Comparison of ENCODE assay signal across 16 cellular contexts in genomic region chr14:46734287-46734686, GRCh38.
DNase-seq lines count a peak whose midpoint lies in the region; ATAC-seq, FAIRE-seq and TF ChIP-seq lines count a peak whose summit lies in the region.
"Had no signal": no experiment of that assay in that cellular context is flagged by ENCODE, and none has a peak within 500 bp of the region (broad histone marks: within the 10 kb centered on the region; RNA-seq: fewer than 3 reads in every experiment).

No MANE protein-coding gene starts in this region.

- H3K4me1 ChIP-seq in Peyer's patch (no peaks in the 10 kb centered on the region), small intestine (ENCODE audit: control insufficient read depth in 2 of 2, insufficient read depth in 1 of 2, low read depth in 1 of 2, low read length in 1 of 2) (no peaks in the 10 kb centered on the region), H9 (ENCODE audit: insufficient read depth, low read length) (no peaks in the 10 kb centered on the region)

- no peak overlapping the region for H3K14ac ChIP-seq in H9 (ENCODE audit: insufficient read depth, low read length)

- no peak overlapping the region for H4K5ac ChIP-seq in H9 (ENCODE audit: insufficient read length, low read depth, low read length)

- no peaks in the 10 kb centered on the region for H3K9me3 ChIP-seq in Peyer's patch
- no peaks in the 10 kb centered on the region for H3K9me3 ChIP-seq in small intestine (ENCODE audit: control insufficient read depth, low read depth)
- H3K9me3 ChIP-seq in H9 (ENCODE audit: control insufficient read depth, low read depth, low read length), result no peaks in the 10 kb centered on the region

- H4K91ac ChIP-seq in H9 (ENCODE audit: insufficient read length, low read depth, low read length), result no peak overlapping the region

- ATAC-seq in HG03139 (IDR thresholded peaks at IDR 0.05; ENCODE audit: unreplicated experiment), result no peak
- ATAC-seq: GM12878, GM23338 had no signal

- no peak overlapping the region for H3K18ac ChIP-seq in H9 (ENCODE audit: insufficient read length, low read depth, low read length)

- no peaks in the 10 kb centered on the region for H3K79me2 ChIP-seq in H9 (ENCODE audit: insufficient read depth, low read length)

- H4K8ac ChIP-seq in H9 (replicated peaks; ENCODE audit: insufficient read length, low read depth, low read length), result no peak overlapping the region

- no peaks in the 10 kb centered on the region for H3K27me3 Mint-ChIP-seq in H9 (ENCODE audit: low read depth)
- H3K27me3 Mint-ChIP-seq: B cell; CD4-positive, alpha-beta T cell had no signal

- H3K4me2 ChIP-seq in H9 (ENCODE audit: insufficient read depth, insufficient read length, low read length), result no peak overlapping the region
- H3K4me2 ChIP-seq: GM23338 had no signal

- H2BK20ac ChIP-seq in H9 (ENCODE audit: low read depth, low read length, poor library complexity, severe bottlenecking), result no peak overlapping the region

- H3K36me3 Mint-ChIP-seq in H9 (ENCODE audit: insufficient read depth in 1 of 3, low read depth in 3 of 3), result peaks cover 0 to 12% (median 4%) of the 10 kb centered on the region in 3 experiments; a peak in 4 of 7 replicates

- H2BK15ac ChIP-seq in H9 (ENCODE audit: low read depth, low read length), result no peak overlapping the region

- H3T11ph ChIP-seq in H9 (ENCODE audit: low read length), result no peak overlapping the region

- H4K20me1 ChIP-seq in H9 (ENCODE audit: control insufficient read depth, insufficient read depth, insufficient read length), result no peaks in the 10 kb centered on the region

- no peaks in the 10 kb centered on the region for H3K79me1 ChIP-seq in H9 (ENCODE audit: insufficient read depth, low read depth, low read length, poor library complexity, severe bottlenecking)

- H3K27ac Mint-ChIP-seq in H9, result no peak overlapping the region
- H3K27ac Mint-ChIP-seq: B cell; CD4-positive, alpha-beta T cell; GM23338 had no signal

- WGBS in small intestine, 3 donors, result 7 to 50% (median 27%) methylated on average over 4 of the region's 4 CpGs
- no CpG with 5 or more reads among the region's 4 CpGs for WGBS in H9 (ENCODE audit: extremely low coverage, insufficient read length, low lambda C conversion rate)

- H3K9ac ChIP-seq in H9 (ENCODE audit: extremely low read depth, insufficient read length, low read length), result no peak overlapping the region

- no peak overlapping the region for H3K56ac ChIP-seq in H9 (ENCODE audit: insufficient read length, low read depth, low read length)

- H3K4me1 Mint-ChIP-seq in H9, result no peaks in the 10 kb centered on the region
- H3K4me1 Mint-ChIP-seq: B cell, GM23338 had no signal

- no peak for TF ChIP-seq POLR2A in Peyer's patch (IDR thresholded peaks at IDR 0.05)

- H3K4me3 ChIP-seq in Peyer's patch (peak overlapping the region in 2 of 4 donors; percentile 17 to 24), small intestine (ENCODE audit: low read depth in 1 of 2, low read length in 2 of 2) (no peak overlapping the region)
- H3K4me3 ChIP-seq: GM12878, GM23338 had no signal

- H2AK5ac ChIP-seq in H9 (ENCODE audit: insufficient read length, low read length), result no peak overlapping the region

- H3K23me2 ChIP-seq in H9 (ENCODE audit: insufficient read length, low read depth, low read length, poor library complexity, severe bottlenecking), result no peaks in the 10 kb centered on the region

- H3K23ac ChIP-seq in H9 (ENCODE audit: insufficient read length, low read depth, low read length), result no peak overlapping the region

- no peaks in the 10 kb centered on the region for H3K36me3 ChIP-seq in Peyer's patch
- no peaks in the 10 kb centered on the region for H3K36me3 ChIP-seq in small intestine (ENCODE audit: control insufficient read depth in 2 of 2, insufficient read depth in 2 of 2, low read length in 2 of 2)

- TF ChIP-seq CTCF in Peyer's patch (IDR thresholded peaks at IDR 0.05), result no peak
- TF ChIP-seq CTCF in H9 (conservative IDR thresholded peaks at IDR 0.05), result no peak

- H3K4ac ChIP-seq in H9 (ENCODE audit: low read depth, low read length), result no peak overlapping the region

- no peak overlapping the region for H2BK12ac ChIP-seq in H9 (ENCODE audit: insufficient read length, low read depth, low read length)

- H3K27ac ChIP-seq in Peyer's patch, result peak overlapping the region in 3 of 4 donors; percentile 4 to 43 (median 10)
- no peak overlapping the region for H3K27ac ChIP-seq in small intestine (ENCODE audit: low read depth in 1 of 2, low read length in 1 of 2)
- H3K27ac ChIP-seq in H9 (ENCODE audit: insufficient read length, low read depth, low read length), result no peak overlapping the region

- no peak overlapping the region for H2BK5ac ChIP-seq in H9 (ENCODE audit: insufficient read length, low read length)

- no peak overlapping the region for H2AFZ ChIP-seq in H9 (ENCODE audit: low read length)
- H2AFZ ChIP-seq: GM23338 had no signal

- no peak overlapping the region for H3K4me3 Mint-ChIP-seq in H9
- H3K4me3 Mint-ChIP-seq: B cell; CD4-positive, alpha-beta T cell; GM23338 had no signal

- no peak for FAIRE-seq in small intestine (lab: Jason Lieb, UNC)
- FAIRE-seq: A204.1, GM12878 had no signal

- DNase-seq in LoVo (ENCODE audit: low spot score) (peak; percentile 31), Peyer's patch (peak in 1 of 3 donors; percentile 44), left kidney (ENCODE audit: low read depth, low spot score) (peak; percentile 16), small intestine (peak; percentile 75), SW 1271 (lab: John Stamatoyannopoulos, UW) (no peak), NCI-H748 treated with DMSO at 0.1 percent for 48 hours (lab: John Stamatoyannopoulos, UW) (no peak), H9 (no peak)
- DNase-seq: C1 segment of cervical spinal cord; CD4-positive, alpha-beta T cell; DMS79; H7 had no signal

- no peak overlapping the region for H2BK120ac ChIP-seq in H9 (ENCODE audit: low read depth, low read length, poor library complexity, severe bottlenecking)

- H3K9me3 Mint-ChIP-seq in H9, result peaks cover 0 to 17% of the 10 kb centered on the region in 2 experiments; a peak in 2 of 5 replicates

- H3K27me3 ChIP-seq in Peyer's patch (no peaks in the 10 kb centered on the region), small intestine (ENCODE audit: control insufficient read depth in 2 of 2, insufficient read depth in 2 of 2, low read length in 2 of 2) (no peaks in the 10 kb centered on the region), H9 (ENCODE audit: insufficient read depth, low read length) (no peaks in the 10 kb centered on the region)

Comparison
In these comparisons a context has a peak if more than half of its experiments do, and no peak if none do; other contexts are left out.
1. DNase-seq: peak in LoVo (single experiment), left kidney (single experiment) and small intestine (single experiment); none in SW 1271 (0 of 2), NCI-H748 treated with DMSO at 0.1 percent for 48 hours (single experiment) and H9 (single experiment).
2. H3K27ac ChIP-seq: peak in Peyer's patch (3 of 4); none in small intestine (0 of 2) and H9 (single experiment).